Comparison of ENCODE assay signal across 8 cellular contexts in genomic region chr3:154324919-154325318, GRCh38. TPM values are rescaled to one million over a fixed set of nuclear protein-coding genes. Genes with fewer than 3 reads are reported as not detected.
DNase-seq lines count a peak whose midpoint lies in the region; ATAC-seq and TF ChIP-seq lines count a peak whose summit lies in the region.

No MANE protein-coding gene starts in this region.

- H3K4me3 ChIP-seq in CD8-positive, alpha-beta memory T cell (ENCODE audit: low read length): peak overlapping the region; percentile 94

- TF ChIP-seq CTCF in chondrocyte (IDR thresholded peaks at IDR 0.05): no peak

- POLR2A ChIA-PET in CD8-positive, alpha-beta memory T cell (lab: Charles Lee): interaction anchor here (0.9 kb wide), 1 partner anchor 9 kb away, joined by 3 read pairs; no protein-coding TSS in a partner anchor
- POLR2A ChIA-PET in naive thymus-derived CD8-positive, alpha-beta T cell (lab: Charles Lee): no interaction called here

- no peaks in the 10 kb centered on the region for H3K27me3 ChIP-seq in CD8-positive, alpha-beta memory T cell (ENCODE audit: insufficient read depth, low read length, poor library complexity, severe bottlenecking)

- H3K4me1 ChIP-seq in CD8-positive, alpha-beta memory T cell (ENCODE audit: insufficient read depth, low read length): peaks cover 41% of the 10 kb centered on the region

- ATAC-seq in naive thymus-derived CD8-positive, alpha-beta T cell: peak in 1 of 2 donors; percentile 1

- H3K9me3 Mint-ChIP-seq in CD8-positive, alpha-beta memory T cell: no peaks in the 10 kb centered on the region
- H3K9me3 Mint-ChIP-seq in chondrocyte (ENCODE audit: low read depth): no peaks in the 10 kb centered on the region
- no peaks in the 10 kb centered on the region for H3K9me3 Mint-ChIP-seq in naive thymus-derived CD8-positive, alpha-beta T cell

- peaks cover 18 to 28% (median 19%) of the 10 kb centered on the region in 3 donors for H3K4me1 Mint-ChIP-seq in CD8-positive, alpha-beta memory T cell
- peaks cover 30% of the 10 kb centered on the region for H3K4me1 Mint-ChIP-seq in chondrocyte (ENCODE audit: low read depth)
- peaks cover 6 to 36% (median 13%) of the 10 kb centered on the region in 4 donors for H3K4me1 Mint-ChIP-seq in naive thymus-derived CD8-positive, alpha-beta T cell

- peak overlapping the region in 5 of 7 donors; percentile 97 to 99 (median 98) for H3K4me3 Mint-ChIP-seq in CD8-positive, alpha-beta memory T cell
- peak overlapping the region; percentile 88 for H3K4me3 Mint-ChIP-seq in chondrocyte (ENCODE audit: unreplicated experiment)
- peak overlapping the region in 7 of 10 donors; percentile 94 to 100 (median 97) for H3K4me3 Mint-ChIP-seq in naive thymus-derived CD8-positive, alpha-beta T cell

- H3K27ac ChIP-seq in CD8-positive, alpha-beta memory T cell (ENCODE audit: low read depth, low read length): peak overlapping the region; percentile 98

- no peak for DNase-seq in CD8-positive, alpha-beta memory T cell
- peak; percentile 74 for DNase-seq in NCI-H1048 (lab: John Stamatoyannopoulos, UW)
- no peak for DNase-seq in chondrocyte (ENCODE audit: low spot score)
- DNase-seq in naive thymus-derived CD8-positive, alpha-beta T cell: no peak
- no peak for DNase-seq in activated effector memory CD4-positive, alpha-beta T cell treated with Interleukin-2 at 50 U/mL for 16 hours
- no peak for DNase-seq in activated CD4-positive, alpha-beta T cell treated with anti-CD3 and anti-CD28 coated beads for 4 hours
- no peak for DNase-seq in NOMO-1 treated with dmso at 0.1 percent for 144 hours (lab: John Stamatoyannopoulos, UW; ENCODE audit: unreplicated experiment)
- no peak for DNase-seq in stimulated activated CD4-positive, alpha-beta T cell treated with anti-CD3 and anti-CD28 coated beads, Interleukin-1b, Interleukin-23, amount 100 ng/mL, for 48 hours

- H3K9me3 ChIP-seq in CD8-positive, alpha-beta memory T cell (ENCODE audit: low read length): no peaks in the 10 kb centered on the region

- peak overlapping the region; percentile 99 to 100 (median 100) for H3K27ac Mint-ChIP-seq in CD8-positive, alpha-beta memory T cell
- H3K27ac Mint-ChIP-seq in chondrocyte (ENCODE audit: unreplicated experiment): peak overlapping the region; percentile 98
- H3K27ac Mint-ChIP-seq in naive thymus-derived CD8-positive, alpha-beta T cell: peak overlapping the region in 9 of 10 donors; percentile 94 to 100 (median 99)

- H3K36me3 ChIP-seq in CD8-positive, alpha-beta memory T cell (ENCODE audit: insufficient read depth, low read length): no peaks in the 10 kb centered on the region

- H3K36me3 Mint-ChIP-seq in CD8-positive, alpha-beta memory T cell: peaks cover 0 to 20% (median 3%) of the 10 kb centered on the region in 3 donors
- peaks cover 2% of the 10 kb centered on the region for H3K36me3 Mint-ChIP-seq in chondrocyte (ENCODE audit: low read depth)
- peaks cover 0 to 8% (median 8%) of the 10 kb centered on the region in 3 donors for H3K36me3 Mint-ChIP-seq in naive thymus-derived CD8-positive, alpha-beta T cell

- CTCF ChIA-PET in CD8-positive, alpha-beta memory T cell (lab: Charles Lee): interaction anchor here (1.3 kb wide), 1 partner anchor 11 kb away, joined by 4 read pairs; no protein-coding TSS in a partner anchor

- peaks cover 0 to 3% of the 10 kb centered on the region in 2 donors for H3K27me3 Mint-ChIP-seq in CD8-positive, alpha-beta memory T cell
- no peaks in the 10 kb centered on the region for H3K27me3 Mint-ChIP-seq in chondrocyte (ENCODE audit: low read depth)
- H3K27me3 Mint-ChIP-seq in naive thymus-derived CD8-positive, alpha-beta T cell: peaks cover 0 to 4% (median 1%) of the 10 kb centered on the region in 5 donors

RNA-seq across cellular contexts. Expression of gene DHX36, which starts 0.6 kb away (rescaled TPM):
- 10 to 100 TPM; 74.6 to 86.8 TPM for total RNA-seq in CD8-positive, alpha-beta memory T cell
- polyA plus RNA-seq in CD8-positive, alpha-beta memory T cell: 19.9 TPM
- 48.4 to 71.9 TPM (median 48.7 TPM) in 3 replicates for total RNA-seq in chondrocyte
- 100 to 1,000 TPM; 117 to 121 TPM for total RNA-seq in naive thymus-derived CD8-positive, alpha-beta T cell
- polyA plus RNA-seq in naive thymus-derived CD8-positive, alpha-beta T cell: 10 to 100 TPM; 15.2 to 16.6 (median 15.6) TPM
